ENCODE assay signal across 8 cellular contexts in genomic region chr16:67965668-67966548, GRCh38. TPM values are rescaled to one million over a fixed set of nuclear protein-coding genes. Genes with fewer than 3 reads are reported as not detected.
A peak's percentile ranks its signal among the peaks of the same experiment; 100 is the strongest.
DNase-seq lines count a peak whose midpoint lies in the region; TF ChIP-seq lines count a peak whose summit lies in the region.

No MANE protein-coding gene starts in this region.

- H4K20me1 ChIP-seq in BLaER1, result peaks cover 36% of the 10 kb centered on the region; the same call in 1 of the 2 replicates

- peak overlapping the region; percentile 92 for H3K18ac ChIP-seq in trophoblast cell (ENCODE audit: low read length)

- H3K23ac ChIP-seq in trophoblast cell (ENCODE audit: low read length), result no peak overlapping the region

- H3K14ac ChIP-seq in trophoblast cell (ENCODE audit: low read length), result peak overlapping the region; percentile 92

- peak overlapping the region; percentile 43 for H2BK12ac ChIP-seq in trophoblast cell (ENCODE audit: low read length)

- peaks cover 29% of the 10 kb centered on the region for H3K79me2 ChIP-seq in trophoblast cell (ENCODE audit: control insufficient read depth, insufficient read depth, low read length, poor library complexity)

- H3K36me3 ChIP-seq in BLaER1, result peaks cover 31% of the 10 kb centered on the region
- peaks cover 36 to 47% of the 10 kb centered on the region in 2 experiments for H3K36me3 ChIP-seq in trophoblast cell (ENCODE audit: control insufficient read depth in 1 of 2, insufficient read depth in 2 of 2, low read length in 2 of 2)

- H3K27ac ChIP-seq in BLaER1 (0 out of 2 replicates have a peak overlapping the region, but pooled peaks have one; percentile 9), RWPE1 (peak overlapping the region; percentile 89), trophoblast cell (ENCODE audit: low read depth, low read length) (peak overlapping the region; percentile 91)

- peak overlapping the region; percentile 91 for H2BK5ac ChIP-seq in trophoblast cell (ENCODE audit: low read depth, low read length, poor library complexity)

- no CpG with 5 or more reads among the region's 11 CpGs for WGBS in trophoblast cell (ENCODE audit: extremely low coverage, insufficient coverage, insufficient read length)

- POLR2A ChIA-PET in RWPE1 (lab: Yijun Ruan, JAX; ENCODE audit: low non-redundant PET), result interaction anchor here (1.0 kb wide), 1 partner anchor 15 kb away, joined by 3 read pairs; no protein-coding TSS in a partner anchor

- H3K9ac ChIP-seq in BLaER1, result no peak overlapping the region
- H3K9ac ChIP-seq in trophoblast cell (ENCODE audit: low read length), result peak overlapping the region; percentile 24

- peak; percentile 58 for DNase-seq in RWPE1 (ENCODE audit: low spot score)
- no peak for DNase-seq in fibroblast of mammary gland (ENCODE audit: low read depth)
- DNase-seq in trophoblast cell, result peak; percentile 58 to 67
- DNase-seq in NCI-H1694 treated with DMSO at 0.1 percent for 48 hours (lab: John Stamatoyannopoulos, UW), result no peak
- DNase-seq in NCI-H510A treated with DMSO at 0.1 percent for 48 hours (lab: John Stamatoyannopoulos, UW), result no peak
- DNase-seq in anterior cingulate cortex (lab: John Stamatoyannopoulos, UW), result no peak
- DNase-seq in NCI-H1417 treated with DMSO at 0.1 percent for 48 hours (lab: John Stamatoyannopoulos, UW), result no peak

- peak overlapping the region; percentile 95 for H4K91ac ChIP-seq in trophoblast cell (ENCODE audit: low read depth, low read length)

- H2AFZ ChIP-seq in trophoblast cell (ENCODE audit: insufficient read depth, low read length, poor library complexity), result peak overlapping the region; percentile 28

- no peaks in the 10 kb centered on the region for H3K9me3 ChIP-seq in BLaER1
- H3K9me3 ChIP-seq in trophoblast cell (ENCODE audit: insufficient read depth, low read depth, low read length), result no peaks in the 10 kb centered on the region

- H3K4ac ChIP-seq in trophoblast cell (ENCODE audit: low read depth, low read length), result peak overlapping the region; percentile 90

- TF ChIP-seq CTCF in RWPE1 (conservative IDR thresholded peaks at IDR 0.05; ENCODE audit: low read depth) (no peak), fibroblast of mammary gland (conservative IDR thresholded peaks at IDR 0.05; ENCODE audit: control insufficient read depth, insufficient read depth, low read depth, low read length) (no peak)

- H3K79me1 ChIP-seq in trophoblast cell (ENCODE audit: low read length), result peaks cover 30% of the 10 kb centered on the region

- H3K4me1 ChIP-seq in BLaER1, result peaks cover 57% of the 10 kb centered on the region
- peaks cover 28 to 29% of the 10 kb centered on the region in 2 experiments for H3K4me1 ChIP-seq in trophoblast cell (ENCODE audit: control insufficient read depth in 1 of 2, insufficient read depth in 2 of 2, low read length in 2 of 2)

- H3K4me3 ChIP-seq in BLaER1, result no peak overlapping the region
- peak overlapping the region; percentile 88 for H3K4me3 ChIP-seq in fibroblast of mammary gland (ENCODE audit: control insufficient read depth, low read depth, low read length)
- no peak overlapping the region for H3K4me3 ChIP-seq in trophoblast cell (ENCODE audit: low read depth, low read length)

- peak overlapping the region; percentile 93 for H2AK5ac ChIP-seq in trophoblast cell (ENCODE audit: low read length)

- CTCF ChIA-PET in RWPE1 (lab: Yijun Ruan, JAX), result no interaction called here

- peak overlapping the region; percentile 93 for H4K8ac ChIP-seq in trophoblast cell (ENCODE audit: low read depth, low read length)

- peak overlapping the region; percentile 85 for H4K12ac ChIP-seq in trophoblast cell (ENCODE audit: low read depth, low read length)

- peak overlapping the region; percentile 87 for H2BK120ac ChIP-seq in trophoblast cell (ENCODE audit: insufficient read depth, low read length, poor library complexity)

- H3K27me3 ChIP-seq in BLaER1 (no peaks in the 10 kb centered on the region), trophoblast cell (ENCODE audit: insufficient read depth, low read length) (no peaks in the 10 kb centered on the region)

- H3K4me2 ChIP-seq in BLaER1 (peak overlapping the region; percentile 97), trophoblast cell (ENCODE audit: low read length) (peak overlapping the region; percentile 64)

RNA-seq across cellular contexts. Expression of gene SLC12A4, which starts 2.5 kb away (rescaled TPM):
- 65.8 and 67.9 TPM in 2 replicates for polyA plus RNA-seq in trophoblast cell (2013)

RNA-seq across cellular contexts. Expression of gene DPEP3, which starts 14.4 kb away (rescaled TPM):
- polyA plus RNA-seq in trophoblast cell (2013), result 0.03 and 0.06 TPM in 2 replicates

RNA-seq across cellular contexts. Expression of gene LCAT, which starts 22.0 kb away (rescaled TPM):
- 21.7 and 21.9 TPM in 2 replicates for polyA plus RNA-seq in trophoblast cell (2013)

RNA-seq across cellular contexts. Expression of gene PSMB10, which starts 29.3 kb away (rescaled TPM):
- 12.5 and 14.2 TPM in 2 replicates for polyA plus RNA-seq in trophoblast cell (2013)

RNA-seq across cellular contexts. Expression of gene DPEP2, which starts 33.4 kb away (rescaled TPM):
- 0.08 TPM in 2 replicates for polyA plus RNA-seq in trophoblast cell (2013)

Comparison
In these comparisons a context has a peak if more than half of its experiments do, and no peak if none do; other contexts are left out.
1. H3K27ac ChIP-seq: peak in every context shown above with its lines; median percentile 91 in trophoblast cell; 89 in RWPE1; 9 in BLaER1.
2. DNase-seq: peak in RWPE1 (single experiment) and trophoblast cell (2 of 2); none in fibroblast of mammary gland (single experiment), NCI-H1694 treated with DMSO at 0.1 percent for 48 hours (single experiment), NCI-H510A treated with DMSO at 0.1 percent for 48 hours (single experiment), anterior cingulate cortex (0 of 58) and NCI-H1417 treated with DMSO at 0.1 percent for 48 hours (single experiment).